ENCODE assay signal across 1 cellular context in the genomic region with DNA sequence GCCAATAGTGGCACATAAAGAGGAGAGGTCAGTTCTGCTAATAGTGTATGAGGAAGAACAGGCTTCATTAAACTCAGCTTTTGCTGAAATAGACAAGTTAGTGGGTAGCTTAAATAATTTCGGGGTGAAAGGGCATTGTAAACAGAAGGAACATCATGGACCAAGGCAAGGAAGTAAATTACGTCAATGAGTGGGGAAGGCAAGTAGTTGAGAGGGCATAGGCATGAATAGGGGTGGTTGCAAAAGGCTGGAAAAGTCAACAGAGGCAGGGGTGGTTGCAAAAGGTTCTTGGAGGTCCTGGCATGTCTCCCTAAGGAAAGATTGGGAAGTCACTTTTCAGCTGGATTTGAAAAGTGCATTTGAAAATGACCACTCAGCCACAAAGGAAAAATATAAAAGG.
TF ChIP-seq lines count a peak whose summit lies in the region.

No MANE protein-coding gene starts in this region.

TF ChIP-seq in H1, 55 proteins besides CTCF, POLR2A, EP300 and RAD21:
- TF ChIP-seq EGR1 (IDR thresholded peaks at IDR 0.05; ENCODE audit: borderline replicate concordance, low read depth, low read length): no peak
- TF ChIP-seq BRCA1 (IDR thresholded peaks at IDR 0.05; ENCODE audit: low read depth, low read length): no peak
- no peak for TF ChIP-seq CHD2 (IDR thresholded peaks at IDR 0.05; ENCODE audit: low read length)
